Comparison of ENCODE assay signal across 8 cellular contexts in the genomic region with DNA sequence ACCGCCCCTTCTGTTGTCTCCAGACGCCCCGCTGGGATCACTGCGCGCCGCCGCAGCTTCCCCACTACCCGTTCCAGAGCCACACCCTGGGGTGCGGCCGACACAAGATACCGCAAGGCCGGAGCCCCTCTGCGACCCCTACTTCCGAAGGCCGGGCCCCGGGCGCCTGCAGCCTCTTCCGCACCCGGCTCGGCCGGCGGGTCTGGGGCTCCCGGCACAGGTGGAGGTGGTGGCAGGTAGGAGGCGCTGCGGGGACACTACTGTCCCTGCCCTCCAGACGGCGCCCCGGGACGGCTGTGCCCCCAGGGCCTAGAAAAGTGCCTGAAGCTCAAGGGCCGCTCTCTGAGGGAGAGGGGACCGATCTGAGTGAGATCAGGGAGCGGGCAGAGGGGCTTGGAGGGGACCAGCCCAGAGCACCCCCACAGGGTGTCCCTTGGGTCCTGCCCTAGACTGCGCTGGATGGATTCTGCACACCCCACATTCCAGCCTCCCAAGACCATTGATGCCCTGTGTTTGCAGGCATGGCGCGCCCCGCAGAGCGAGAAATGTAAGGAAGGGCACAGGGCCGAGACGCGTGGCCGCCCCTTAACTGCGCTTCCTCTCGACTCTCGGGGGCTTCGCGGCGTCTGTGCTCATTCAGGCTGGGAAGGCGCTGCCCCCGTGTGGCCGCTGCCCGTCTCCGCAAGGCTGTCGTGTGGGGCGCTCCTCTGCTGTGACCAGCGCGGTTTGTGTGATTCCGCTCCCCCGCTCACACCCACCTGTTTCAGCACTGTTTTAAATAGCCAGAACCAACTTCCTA.
DNase-seq lines count a peak whose midpoint lies in the region; ATAC-seq, FAIRE-seq and TF ChIP-seq lines count a peak whose summit lies in the region.

No MANE protein-coding gene starts in this region.

- peaks cover 7% of the 10 kb centered on the region for H3K27me3 ChIP-seq in effector memory CD4-positive, alpha-beta T cell (replicated peaks; ENCODE audit: control insufficient read depth, insufficient read depth, low read length, poor library complexity, severe bottlenecking)

- peak; percentile 89 for ATAC-seq in HG03432 (IDR thresholded peaks at IDR 0.05; ENCODE audit: unreplicated experiment)

- peak; percentile 84 for TF ChIP-seq CTCF in AG10803 (conservative IDR thresholded peaks at IDR 0.05; ENCODE audit: low read length)

- peak; percentile 82 for FAIRE-seq in GM19239 (lab: Jason Lieb, UNC)

- H3K4me1 ChIP-seq in effector memory CD4-positive, alpha-beta T cell (ENCODE audit: control insufficient read depth, insufficient read depth, low read length, poor library complexity, severe bottlenecking): peaks cover 18% of the 10 kb centered on the region

- DNase-seq in AG10803 (ENCODE audit: low read depth) (peak; percentile 81), GM19239 (ENCODE audit: insufficient read length, low spot score) (peak; percentile 77), NCI-H748 (lab: John Stamatoyannopoulos, UW; ENCODE audit: unreplicated experiment) (peak; percentile 80), lung microvascular endothelial cell (ENCODE audit: low read depth in 2 of 2) (peak; percentile 85 to 93)
- DNase-seq in activated CD8-positive, alpha-beta memory T cell treated with anti-CD3 and anti-CD28 coated beads for 1 hour (ENCODE audit: extremely low read depth in 1 of 2, low read depth in 1 of 2): peak; percentile 21 to 44
- peak in 2 of 3 donors; percentile 19 to 23 for DNase-seq in effector memory CD4-positive, alpha-beta T cell
- peak in 2 of 3 donors; percentile 19 to 40 for DNase-seq in stimulated activated CD4-positive, alpha-beta T cell treated with anti-CD3 and anti-CD28 coated beads, TNF-alpha, amount 100 ng/mL, for 1 hour (ENCODE audit: low read depth in 3 of 3, low spot score in 1 of 3)

- H3K9me3 ChIP-seq in effector memory CD4-positive, alpha-beta T cell (ENCODE audit: control insufficient read depth, low read length): no peaks in the 10 kb centered on the region

- H3K4me3 ChIP-seq in AG10803 (ENCODE audit: low read length): peak overlapping the region; percentile 65
- peak overlapping the region; percentile 56 for H3K4me3 ChIP-seq in effector memory CD4-positive, alpha-beta T cell (ENCODE audit: insufficient read depth, low read depth, low read length, poor library complexity, severe bottlenecking)

- H3K36me3 ChIP-seq in effector memory CD4-positive, alpha-beta T cell (ENCODE audit: control insufficient read depth, insufficient read depth, low read length): no peaks in the 10 kb centered on the region

- H3K27ac ChIP-seq in effector memory CD4-positive, alpha-beta T cell (ENCODE audit: insufficient read depth, low read length, poor library complexity, severe bottlenecking): no peak overlapping the region

Comparison
In these comparisons a context has a peak if more than half of its experiments do, and no peak if none do; other contexts are left out.
1. DNase-seq: peak in every context shown above with its lines; median percentile 89 in lung microvascular endothelial cell; 81 in AG10803; 80 in NCI-H748; 77 in GM19239; 32 in activated CD8-positive, alpha-beta memory T cell treated with anti-CD3 and anti-CD28 coated beads for 1 hour; 30 in stimulated activated CD4-positive, alpha-beta T cell treated with anti-CD3 and anti-CD28 coated beads, TNF-alpha, amount 100 ng/mL, for 1 hour; 21 in effector memory CD4-positive, alpha-beta T cell.